ENCODE assay signal across 15 cellular contexts in the genomic region with DNA sequence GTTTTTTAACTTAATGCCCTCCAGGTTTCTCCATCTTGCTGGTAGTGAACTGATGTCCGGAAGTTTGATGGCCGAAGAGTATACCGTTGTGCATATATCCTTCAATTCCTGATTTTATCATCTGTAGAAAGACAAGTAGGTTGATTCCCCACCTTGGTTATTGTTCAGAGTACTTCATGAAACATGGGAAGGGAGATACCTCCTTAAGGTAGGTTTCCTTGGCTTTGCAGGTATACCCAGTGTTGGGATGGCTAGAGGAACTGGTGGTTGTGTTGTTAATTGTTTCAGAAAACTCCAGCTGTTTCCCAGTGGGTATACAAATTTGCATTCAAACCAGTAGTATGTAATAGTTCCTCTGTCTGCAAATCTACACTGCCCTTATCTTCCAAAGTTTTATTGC. TPM values are rescaled to one million over a fixed set of nuclear protein-coding genes. Genes with fewer than 3 reads are reported as not detected.
"Had no signal": no experiment of that assay in that cellular context is flagged by ENCODE, and none has a peak within 500 bp of the region (broad histone marks: within the 10 kb centered on the region; RNA-seq: fewer than 3 reads in every experiment).

No MANE protein-coding gene starts in this region.

RNA-seq across cellular contexts. Expression of a gene that starts 25.1 kb away (rescaled TPM):
- total RNA-seq: activated B cell treated with CpG ODN at 0.5 μM for 24 hours; activated CD4-positive, alpha-beta memory T cell treated with anti-CD3 and anti-CD28 coated beads for 36 hours; activated CD4-positive, alpha-beta memory T cell treated with anti-CD3 and anti-CD28 coated beads, Interleukin-2, amount 10 ng/mL, durations not matched to agents 7 days and 5 days; activated CD4-positive, alpha-beta T cell treated with anti-CD3 and anti-CD28 coated beads for 36 hours; activated CD4-positive, alpha-beta T cell treated with anti-CD3 and anti-CD28 coated beads, Interleukin-2, amount 10 ng/mL, durations not matched to agents 24 days and 14 days; activated CD4-positive, alpha-beta T cell treated with anti-CD3 and anti-CD28 coated beads, Interleukin-2, amount 10 ng/mL, durations not matched to agents 7 days and 5 days; activated CD8-positive, alpha-beta memory T cell treated with anti-CD3 and anti-CD28 coated beads for 36 hours; activated CD8-positive, alpha-beta memory T cell treated with anti-CD3 and anti-CD28 coated beads, Interleukin-2, amount 10 ng/mL, durations not matched to agents 7 days and 5 days; activated CD8-positive, alpha-beta T cell treated with anti-CD3 and anti-CD28 coated beads for 36 hours; activated CD8-positive, alpha-beta T cell treated with anti-CD3 and anti-CD28 coated beads, Interleukin-2, amount 10 ng/mL, durations not matched to agents 7 days and 5 days; T-cell; T-helper 1 cell treated with Interleukin-12 subunit alpha and Interleukin-12 subunit beta and Interleukin-4 antibody, amounts not matched to agents 30 ng/mL and 1 ng/mL, for 36 hours; T-helper 17 cell; T-helper 2 cell treated with Interferon-gamma antibody and Interleukin-4, amounts not matched to agents 100 ng/mL and 5 ng/mL, for 36 hours; WTC11 had no signal
